ENCODE assay signal across 8 cellular contexts in genomic region chr1:67053535-67053784, GRCh38. TPM values are rescaled to one million over a fixed set of nuclear protein-coding genes. Genes with fewer than 3 reads are reported as not detected.
DNase-seq lines count a peak whose midpoint lies in the region; ATAC-seq and TF ChIP-seq lines count a peak whose summit lies in the region.

No MANE protein-coding gene starts in this region.

- H4K20me1 ChIP-seq in BLaER1, result 0 out of 2 replicates have a peak, but pooled peaks cover 13% of the 10 kb centered on the region

- no peaks in the 10 kb centered on the region for H3K27me3 Mint-ChIP-seq in natural killer cell (ENCODE audit: low read depth in 2 of 2)

- H3K9me3 ChIP-seq in BLaER1, result no peaks in the 10 kb centered on the region

- peak overlapping the region; percentile 91 for H3K4me3 ChIP-seq in BLaER1

- peak overlapping the region; percentile 88 for H3K4me2 ChIP-seq in BLaER1

- H3K9ac ChIP-seq in BLaER1, result peak overlapping the region; percentile 92

- H3K4me3 Mint-ChIP-seq in natural killer cell, result peak overlapping the region; percentile 93

- H3K4me1 Mint-ChIP-seq in natural killer cell, result peaks cover 22 to 23% of the 10 kb centered on the region in 2 donors

- H3K4me1 ChIP-seq in BLaER1, result peaks cover 34% of the 10 kb centered on the region

- ATAC-seq in GM19324 (IDR thresholded peaks at IDR 0.05; ENCODE audit: low FRiP score, unreplicated experiment) (peak; percentile 42), HG03280 (IDR thresholded peaks at IDR 0.05; ENCODE audit: unreplicated experiment) (peak; percentile 38), natural killer cell (peak; percentile 46 to 54 (median 46)), GM18517 (IDR thresholded peaks at IDR 0.05; ENCODE audit: unreplicated experiment) (no peak)

- no peak for TF ChIP-seq CTCF in natural killer cell (IDR thresholded peaks at IDR 0.05)

- no peaks in the 10 kb centered on the region for H3K27me3 ChIP-seq in BLaER1

- H3K27ac Mint-ChIP-seq in natural killer cell, result peak overlapping the region; percentile 79 to 92

- intact Hi-C loops in natural killer cell (cut with micrococcal nuclease), result loop anchor here (5.0 kb wide), 1 partner anchor 94 kb away; no protein-coding TSS in a partner anchor

- DNase-seq in activated T-cell treated with anti-CD3 and anti-CD28 coated beads for 4 hours, result peak; percentile 13
- peak; percentile 42 for DNase-seq in fibroblast of gingiva (ENCODE audit: low read depth)
- DNase-seq in natural killer cell, result no peak
- no peak for DNase-seq in mucosa of gallbladder (ENCODE audit: low spot score)

- H3K36me3 ChIP-seq in BLaER1, result peaks cover 21% of the 10 kb centered on the region

- H3K36me3 Mint-ChIP-seq in natural killer cell, result no peaks in the 10 kb centered on the region

- H3K9me3 Mint-ChIP-seq in natural killer cell, result no peaks in the 10 kb centered on the region

- H3K27ac ChIP-seq in BLaER1, result peak overlapping the region; percentile 93

RNA-seq across cellular contexts. Expression of gene SLC35D1, which starts 0.5 kb away (rescaled TPM):
- total RNA-seq in natural killer cell, result 10 to 100 TPM; 12.9 to 17.0 (median 16.1) TPM
- total RNA-seq in mucosa of gallbladder, result 16.3 TPM

Comparison
In these comparisons a context has a peak if more than half of its experiments do, and no peak if none do; other contexts are left out.
1. DNase-seq: peak in activated T-cell treated with anti-CD3 and anti-CD28 coated beads for 4 hours (single experiment) and fibroblast of gingiva (single experiment); none in natural killer cell (single experiment) and mucosa of gallbladder (single experiment).